7 cellular contexts compared by ENCODE assay signal in the genomic region with DNA sequence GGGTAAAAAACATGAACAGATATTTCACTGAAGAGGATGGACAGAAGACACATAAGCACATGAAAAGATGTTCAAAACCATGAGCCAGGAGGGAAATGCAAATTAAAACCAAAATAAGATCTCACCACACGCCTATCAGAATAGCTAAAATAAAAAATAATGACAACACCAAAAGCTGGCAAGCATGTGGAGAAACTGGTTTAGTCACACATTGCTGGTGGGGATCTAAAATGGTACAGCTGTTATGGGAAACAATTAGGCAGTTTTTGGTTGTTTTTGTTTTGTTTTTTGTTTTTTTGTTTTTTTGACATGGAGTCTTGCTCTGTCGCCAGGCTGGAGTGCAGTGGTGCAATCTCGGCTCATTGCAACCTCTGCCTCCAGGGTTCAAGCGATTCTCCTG. TPM values are rescaled to one million over a fixed set of nuclear protein-coding genes. Genes with fewer than 3 reads are reported as not detected.
"Had no signal": no experiment of that assay in that cellular context is flagged by ENCODE, and none has a peak within 500 bp of the region (broad histone marks: within the 10 kb centered on the region; RNA-seq: fewer than 3 reads in every experiment).

No MANE protein-coding gene starts in this region.

- H3K27ac ChIP-seq: GM23248 had no signal

- H3K9ac ChIP-seq: GM23248 had no signal

- H2AFZ ChIP-seq: GM23248 had no signal

- H3K4me3 ChIP-seq: GM23248 had no signal

- DNase-seq: GM23248, GOT3, H7, HCEC 1CT, KG1 had no signal

RNA-seq across cellular contexts. Expression of gene TEKT3, which starts 44.7 kb away (rescaled TPM):
- total RNA-seq: GM23248, H4, HT-29 had no signal
